ENCODE assay signal across 8 cellular contexts in the genomic region with DNA sequence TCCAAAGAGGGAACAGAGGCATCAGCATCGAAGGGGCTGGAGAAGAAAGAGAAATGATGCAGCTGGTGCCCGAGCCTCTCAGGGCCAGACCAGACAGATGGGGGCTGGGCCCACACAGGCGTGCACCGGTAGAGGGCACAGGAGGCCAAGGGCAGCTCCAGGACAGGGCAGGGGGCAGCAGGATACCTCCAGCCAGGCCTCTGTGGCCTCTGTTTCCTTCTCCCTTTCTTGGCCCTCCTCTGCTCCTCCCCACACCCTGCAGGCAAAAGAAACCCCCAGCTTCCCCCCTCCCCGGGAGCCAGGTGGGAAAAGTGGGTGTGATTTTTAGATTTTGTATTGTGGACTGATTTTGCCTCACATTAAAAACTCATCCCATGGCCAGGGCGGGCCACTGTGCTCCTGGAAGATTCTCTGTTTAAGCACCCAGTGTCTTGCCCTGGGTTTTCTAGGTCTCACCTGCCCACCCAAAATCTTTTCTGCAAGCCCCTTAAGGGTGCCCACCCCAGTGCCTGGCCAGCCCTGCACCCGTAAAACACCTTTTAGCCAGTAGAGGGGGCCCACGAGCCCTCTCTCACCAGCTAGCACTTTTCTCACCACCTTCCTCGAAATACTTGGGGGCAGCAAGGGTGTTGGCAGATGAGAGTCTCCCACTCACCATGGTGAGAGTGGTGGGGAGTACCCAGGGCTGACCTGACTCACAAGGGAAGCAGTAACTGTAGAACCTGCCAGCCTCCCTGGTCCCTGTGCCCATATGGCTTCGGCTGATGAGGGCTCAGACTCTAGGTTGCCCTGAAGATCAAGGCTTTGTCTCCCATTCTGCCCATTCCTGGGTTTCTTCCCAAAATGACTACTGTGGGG. TPM values are rescaled to one million over a fixed set of nuclear protein-coding genes. Genes with fewer than 3 reads are reported as not detected.
DNase-seq lines count a peak whose midpoint lies in the region; ATAC-seq and TF ChIP-seq lines count a peak whose summit lies in the region.

No MANE protein-coding gene starts in this region.

- H4K20me1 ChIP-seq in OCI-LY7 (ENCODE audit: insufficient read depth, low read length) (no peaks in the 10 kb centered on the region), fibroblast of lung (ENCODE audit: control insufficient read depth, extremely low read depth, insufficient read depth, low read length) (no peaks in the 10 kb centered on the region)

- POLR2A ChIA-PET in AG04449 (lab: Yijun Ruan, JAX), result interaction anchor here (0.5 to 4.4 kb wide), 7 partner anchors 9 to 43 kb away, joined by 3 to 51 read pairs (median 6); a partner anchor contains a TSS
- POLR2A ChIA-PET in OCI-LY7 (lab: Charles Lee), result no interaction called here

- WGBS in transverse colon (ENCODE audit: low coverage in 1 of 2), 2 donors, result 31% methylated on average over 10 of the region's 10 CpGs; no CpG with 5 or more reads in 1 of the 2 donors

- H3K79me2 ChIP-seq in OCI-LY7 (ENCODE audit: insufficient read depth, low read depth, low read length) (no peaks in the 10 kb centered on the region), fibroblast of lung (ENCODE audit: control insufficient read depth, insufficient read depth, low read length) (no peaks in the 10 kb centered on the region)

- CTCF ChIA-PET in AG04449 (lab: Yijun Ruan, JAX) (interaction anchor here (0.7 to 30.9 kb wide), 26 partner anchors 9 to 184 kb away, joined by 3 to 1856 read pairs (median 4); a partner anchor contains a TSS), OCI-LY7 (lab: Charles Lee; ENCODE audit: unreplicated experiment) (interaction anchor here (0.6 to 2.8 kb wide), 7 partner anchors 10 to 789 kb away, joined by 3 to 19 read pairs (median 4); a partner anchor contains a TSS)

- H3K27ac ChIP-seq in OCI-LY7 (ENCODE audit: low read depth, low read length, poor library complexity, severe bottlenecking) (no peak overlapping the region), fibroblast of lung (ENCODE audit: insufficient read depth, low read length) (peak overlapping the region; percentile 63), transverse colon (peak overlapping the region; percentile 61 to 97 (median 84))

- no peak overlapping the region for H3K9ac ChIP-seq in fibroblast of lung (ENCODE audit: insufficient read depth, low read length)

- H3K4me1 ChIP-seq in OCI-LY7 (ENCODE audit: insufficient read depth, low read length, poor library complexity, severe bottlenecking) (peaks cover 42% of the 10 kb centered on the region), fibroblast of lung (ENCODE audit: control insufficient read depth, extremely low read depth, insufficient read depth, low read length) (peaks cover 15% of the 10 kb centered on the region), transverse colon (peaks cover 11 to 59% (median 34%) of the 10 kb centered on the region in 4 donors)

- no peak for TF ChIP-seq EP300 in transverse colon (IDR thresholded peaks at IDR 0.05; ENCODE audit: low read depth)

- H3K36me3 ChIP-seq in OCI-LY7 (ENCODE audit: insufficient read depth, low read length) (peaks cover 37% of the 10 kb centered on the region), fibroblast of lung (ENCODE audit: control insufficient read depth, insufficient read depth, low read length) (peaks cover 23% of the 10 kb centered on the region), transverse colon (peaks cover 0 to 2% (median under 1%) of the 10 kb centered on the region in 4 donors)

- H3K4me3 ChIP-seq in AG04449 (ENCODE audit: low read depth, low read length) (no peak overlapping the region), OCI-LY7 (ENCODE audit: low read depth, low read length, poor library complexity, severe bottlenecking) (no peak overlapping the region), fibroblast of lung (replicated peaks in 1 of 4; ENCODE audit: control extremely low read depth in 1 of 4, insufficient read depth in 1 of 4, low read depth in 3 of 4, low read length in 4 of 4) (no peak overlapping the region), transverse colon (no peak overlapping the region)

- intact Hi-C loops in OCI-LY7 (cut with micrococcal nuclease; ENCODE audit: unreplicated experiment) (loop anchor here (5.0 kb wide), 1 partner anchor 153 kb away; a partner anchor contains a TSS), transverse colon (cut with DNase I; ENCODE audit: low total_unique reads) (no loop called here)

- H3K4me2 ChIP-seq in OCI-LY7 (ENCODE audit: low read length) (no peak overlapping the region), fibroblast of lung (ENCODE audit: extremely low read depth, insufficient read depth, low read length) (no peak overlapping the region)

- H3K9me2 ChIP-seq in OCI-LY7 (ENCODE audit: insufficient read depth, low read length), result no peaks in the 10 kb centered on the region

- in situ Hi-C loops in transverse colon (cut with MboI; ENCODE audit: low pct_ligation_motif_present in 1 of 4, low pct_unique_long_range_greater_than_20kb in 1 of 4, low sequenced_read_pairs in 3 of 4), result loop anchor here in 2 of 4 donors (10.0 to 25.0 kb wide), 2 partner anchors 45 to 168 kb away; a partner anchor contains a TSS

- no TSS peak for BruUV-seq in OCI-LY7 (replicated peaks; lab: Mats Ljungman, UMichigan)

- TF ChIP-seq CTCF in AG04449 (IDR thresholded peaks at IDR 0.05; ENCODE audit: insufficient read depth, low read length, missing control alignments), result peak; percentile 85
- TF ChIP-seq CTCF in GM20000 (IDR thresholded peaks at IDR 0.05; ENCODE audit: extremely low read depth, missing control alignments), result peak; percentile 80
- TF ChIP-seq CTCF in OCI-LY7 (conservative IDR thresholded peaks at IDR 0.05; ENCODE audit: low read length), result peak; percentile 94
- peak; percentile 86 to 88 for TF ChIP-seq CTCF in fibroblast of lung (conservative IDR thresholded peaks at IDR 0.05 in 1 of 2, IDR thresholded peaks at IDR 0.05 in 1 of 2; ENCODE audit: low read depth in 1 of 2, low read length in 2 of 2)
- TF ChIP-seq CTCF in transverse colon (IDR thresholded peaks at IDR 0.05), result peak; percentile 83 to 89 (median 86)

- no peak for ATAC-seq in GM18517 (IDR thresholded peaks at IDR 0.05; ENCODE audit: unreplicated experiment)

- DNase-seq in AG04449 (ENCODE audit: low read depth, low spot score), result no peak
- DNase-seq in GM20000 (ENCODE audit: low spot score), result peak; percentile 68
- DNase-seq in OCI-LY7 (ENCODE audit: low spot score), result peak; percentile 61
- DNase-seq in activated T-cell treated with anti-CD3 and anti-CD28 coated beads, Interleukin-2, amount 50 U/mL, for 48 hours, result peak; percentile 77 to 82
- DNase-seq in fibroblast of lung (ENCODE audit: low read depth in 2 of 2), result peak; percentile 49 to 55
- DNase-seq in occipital lobe (lab: John Stamatoyannopoulos, UW), result peak; percentile 34
- peak; percentile 64 for DNase-seq in transverse colon

- no peak for TF ChIP-seq POLR2A in transverse colon (IDR thresholded peaks at IDR 0.05)

- H3K9me3 ChIP-seq in OCI-LY7 (ENCODE audit: low read length) (no peaks in the 10 kb centered on the region), fibroblast of lung (ENCODE audit: control insufficient read depth, insufficient read depth, low read depth, low read length) (no peaks in the 10 kb centered on the region), transverse colon (no peaks in the 10 kb centered on the region)

- H2AFZ ChIP-seq in OCI-LY7 (ENCODE audit: low read length) (no peak overlapping the region), fibroblast of lung (ENCODE audit: low read length) (no peak overlapping the region)

- H3K27me3 ChIP-seq in fibroblast of lung (ENCODE audit: control insufficient read depth, insufficient read depth, low read length) (no peaks in the 10 kb centered on the region), transverse colon (no peaks in the 10 kb centered on the region)

RNA-seq across cellular contexts. Expression of a gene that starts 35.7 kb away (rescaled TPM):
- 3.3 and 4.7 TPM in 2 replicates for total RNA-seq in OCI-LY7 (2014; rRNA removed; shearing (Covaris generic))
- total RNA-seq in OCI-LY7 (2022), result 2.0 and 3.6 TPM in 2 replicates
- total RNA-seq in fibroblast of lung, result 27.4 and 31.1 TPM in 2 replicates
- 14.5 and 62.4 TPM in 2 replicates for polyA plus RNA-seq in fibroblast of lung
- polyA plus RNA-seq in fibroblast of lung (2012), result 14.5 and 72.5 TPM in 2 replicates
- polyA minus RNA-seq in fibroblast of lung (ENCODE audit: low replicate concordance), result 4.3 and 12.7 TPM in 2 replicates
- total RNA-seq in occipital lobe, result 66.9 TPM
- total RNA-seq in transverse colon, result 1,000 to 10,000 TPM in 1 of 4 donors, 100 to 1,000 TPM in 3; 516 to 1,015 (median 933) TPM

RNA-seq across cellular contexts. Expression of a gene that starts 55.1 kb away (rescaled TPM):
- 43.6 and 51.3 TPM in 2 replicates for total RNA-seq in OCI-LY7 (2014; rRNA removed; shearing (Covaris generic))
- total RNA-seq in OCI-LY7 (2022) (142 and 148 TPM in 2 replicates), fibroblast of lung (41.9 and 52.5 TPM in 2 replicates), occipital lobe (27.8 TPM), transverse colon (10 to 100 TPM; 38.4 to 86.0 (median 63.4) TPM)
- polyA plus RNA-seq in fibroblast of lung, result 153 and 157 TPM in 2 replicates
- 181 and 201 TPM in 2 replicates for polyA plus RNA-seq in fibroblast of lung (2012)
- polyA minus RNA-seq in fibroblast of lung (ENCODE audit: low replicate concordance), result 328 and 338 TPM in 2 replicates
